ENCODE assay signal across 9 cellular contexts in the genomic region with DNA sequence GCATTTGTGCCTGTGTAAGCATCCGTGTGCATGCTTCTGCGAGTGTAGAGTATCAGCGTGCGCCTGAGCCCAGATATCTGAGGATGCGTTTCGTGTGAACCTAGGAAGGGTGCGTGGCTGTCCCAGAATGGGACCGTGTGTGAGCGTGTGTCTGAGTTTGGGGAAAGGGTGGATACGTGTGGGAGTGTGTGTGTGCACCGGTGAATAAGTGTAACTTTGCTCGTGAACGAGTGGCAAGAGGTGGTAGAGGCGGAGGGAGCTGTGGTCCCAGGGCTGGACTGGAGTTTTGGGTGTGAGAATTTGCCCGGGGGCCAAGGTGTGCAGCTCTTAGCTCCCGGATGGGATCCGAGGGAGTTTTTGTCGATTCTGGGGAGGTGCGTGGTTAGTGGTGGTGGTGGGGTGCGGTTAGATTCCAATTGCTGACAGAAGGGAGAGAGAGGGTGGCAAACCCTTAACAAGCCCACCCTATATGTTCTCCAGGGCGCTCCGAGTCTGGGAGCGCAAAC. TPM values are rescaled to one million over a fixed set of nuclear protein-coding genes. Genes with fewer than 3 reads are reported as not detected.
DNase-seq lines count a peak whose midpoint lies in the region; ATAC-seq and TF ChIP-seq lines count a peak whose summit lies in the region.
"Had no signal": no experiment of that assay in that cellular context is flagged by ENCODE, and none has a peak within 500 bp of the region (broad histone marks: within the 10 kb centered on the region; RNA-seq: fewer than 3 reads in every experiment).

No MANE protein-coding gene starts in this region.

- WGBS in esophagus squamous epithelium, 2 donors = 1 to 6% methylated on average over 16 to 20 of the region's 23 CpGs
- WGBS in ovary, 3 donors = 2 to 5% (median 2%) methylated on average over 23 of the region's 23 CpGs

- intact Hi-C loops in Panc1 (cut with micrococcal nuclease; ENCODE audit: unreplicated experiment) = loop anchor here (2.0 to 5.0 kb wide), 2 partner anchors 47 to 136 kb away; no protein-coding TSS in a partner anchor
- intact Hi-C loops in esophagus squamous epithelium (cut with DNase I) = loop anchor here (5.0 kb wide), 1 partner anchor 133 kb away; no protein-coding TSS in a partner anchor
- intact Hi-C loops in ovary (cut with DNase I) = loop anchor here (5.0 to 10.0 kb wide), 7 partner anchors 47 to 148 kb away; no protein-coding TSS in a partner anchor

- POLR2A ChIA-PET in Panc1 (lab: Charles Lee) = interaction anchor here (0.5 kb wide), 1 partner anchor 149 kb away, joined by 8 read pairs; no protein-coding TSS in a partner anchor

- H3K36me3 ChIP-seq in Panc1 (ENCODE audit: control insufficient read depth, insufficient read depth, low read length) = no peaks in the 10 kb centered on the region
- no peaks in the 10 kb centered on the region for H3K36me3 ChIP-seq in esophagus squamous epithelium
- no peaks in the 10 kb centered on the region for H3K36me3 ChIP-seq in ovary

- H3K4me1 ChIP-seq in Panc1 (ENCODE audit: control insufficient read depth, insufficient read depth, low read length) (peaks cover 4% of the 10 kb centered on the region), esophagus squamous epithelium (peaks cover 21 to 55% (median 29%) of the 10 kb centered on the region in 3 donors), ovary (ENCODE audit: insufficient read depth) (peaks cover 3% of the 10 kb centered on the region)

- peak overlapping the region; percentile 34 to 51 for H3K4me3 ChIP-seq in Panc1 (ENCODE audit: low read depth in 2 of 2, low read length in 2 of 2)
- peak overlapping the region in 3 of 4 donors; percentile 24 to 71 (median 70) for H3K4me3 ChIP-seq in esophagus squamous epithelium
- peak overlapping the region; percentile 68 for H3K4me3 ChIP-seq in ovary

- ATAC-seq in Panc1 (no peak; the same call in 1 of the 2 replicates), HG03095 (IDR thresholded peaks at IDR 0.05; ENCODE audit: unreplicated experiment) (no peak), GM21528 (IDR thresholded peaks at IDR 0.05; ENCODE audit: low FRiP score, unreplicated experiment) (no peak)

- H3K9me3 ChIP-seq in Panc1 (ENCODE audit: control insufficient read depth, insufficient read depth, low read depth, low read length) (no peaks in the 10 kb centered on the region), esophagus squamous epithelium (no peaks in the 10 kb centered on the region), ovary (no peaks in the 10 kb centered on the region)

- TF ChIP-seq CTCF in Panc1 (IDR thresholded peaks at IDR 0.05) = no peak
- TF ChIP-seq CTCF in esophagus squamous epithelium (IDR thresholded peaks at IDR 0.05) = no peak
- TF ChIP-seq CTCF in ovary (IDR thresholded peaks at IDR 0.05) = no peak

- H3K27me3 ChIP-seq in Panc1 (ENCODE audit: control insufficient read depth, insufficient read depth, low read length) = peaks cover 2% of the 10 kb centered on the region; the same call in 1 of the 2 replicates
- peaks cover 0 to 68% (median 6%) of the 10 kb centered on the region in 4 donors for H3K27me3 ChIP-seq in esophagus squamous epithelium
- no peaks in the 10 kb centered on the region for H3K27me3 ChIP-seq in ovary

- H3K27ac ChIP-seq in Panc1 (ENCODE audit: low read length) = no peak overlapping the region
- H3K27ac ChIP-seq in esophagus squamous epithelium = no peak overlapping the region
- no peak overlapping the region for H3K27ac ChIP-seq in ovary

- BruUV-seq in Panc1 (replicated peaks; lab: Mats Ljungman, UMichigan) = no TSS peak

- DNase-seq in Caki2 (ENCODE audit: low read depth) (peak; percentile 37), Panc1 (ENCODE audit: low read depth, low spot score) (no peak), esophagus squamous epithelium (lab: John Stamatoyannopoulos, UW) (no peak), ovary (no peak), NOMO-1 treated with dmso at 0.1 percent for 144 hours (lab: John Stamatoyannopoulos, UW; ENCODE audit: unreplicated experiment) (no peak), globus pallidus (ENCODE audit: low spot score) (no peak)

- TF ChIP-seq POLR2A in esophagus squamous epithelium (IDR thresholded peaks at IDR 0.05) = no peak
- TF ChIP-seq POLR2A in ovary (IDR thresholded peaks at IDR 0.05) = no peak

- CTCF ChIA-PET in Panc1 (lab: Charles Lee) = interaction anchor here (0.6 to 2.8 kb wide), 2 partner anchors 47 to 79 kb away, joined by 5 to 17 read pairs; no protein-coding TSS in a partner anchor

- no peak for TF ChIP-seq EP300 in ovary (IDR thresholded peaks at IDR 0.05)

- in situ Hi-C loops in Caki2 (cut with HindIII; ENCODE audit: low pct_unique_long_range_greater_than_20kb, low sequenced_read_pairs) (no loop called here), Panc1 (cut with HindIII; ENCODE audit: low pct_unique_long_range_greater_than_20kb, low sequenced_read_pairs) (no loop called here)

RNA-seq across cellular contexts. Expression of gene COL27A1, which starts 0.7 kb away (rescaled TPM):
- 3.1 and 3.4 TPM in 2 replicates for total RNA-seq in Caki2 (2014; rRNA removed; shearing (Covaris generic); ENCODE audit: low replicate concordance)
- total RNA-seq in Panc1 (2021; ENCODE audit: unreplicated experiment) = 5.1 TPM
- polyA plus RNA-seq in Panc1 (2012; ENCODE audit: insufficient read length) = 2.3 TPM
- total RNA-seq in esophagus squamous epithelium = 10 to 100 TPM in 2 of 4 donors, 1 to 10 TPM in 2; 7.5 to 34.0 (median 12.0) TPM
- total RNA-seq in ovary = 10 to 100 TPM in 5 of 7 donors, 1 to 10 TPM in 2; 7.1 to 91.2 (median 19.8) TPM
- 10 to 100 TPM in 1 of 2 donors, 1 to 10 TPM in 1; 5.2 to 16.8 TPM for polyA plus RNA-seq in ovary

RNA-seq across cellular contexts. Expression of gene KIF12, which starts 55.6 kb away (rescaled TPM):
- total RNA-seq in Caki2 (2014; rRNA removed; shearing (Covaris generic); ENCODE audit: low replicate concordance) = 15.8 and 19.3 TPM in 2 replicates
- total RNA-seq in Panc1 (2021; ENCODE audit: unreplicated experiment) = 0.87 TPM
- 1.4 TPM for polyA plus RNA-seq in Panc1 (2012; ENCODE audit: insufficient read length)
- 1 to 10 TPM in 1 of 4 donors, not detected in 3; 1.2 TPM for total RNA-seq in esophagus squamous epithelium
- 10 to 100 TPM in 1 of 7 donors, 1 to 10 TPM in 4, under 1 TPM in 2; 0.78 to 17.8 (median 2.0) TPM for total RNA-seq in ovary
- under 1 TPM in 1 of 2 donors, not detected in 1; 0.54 TPM for polyA plus RNA-seq in ovary
- total RNA-seq: dermis microvascular lymphatic vessel endothelial cell had no signal
